9 cellular contexts compared by ENCODE assay signal in the genomic region with DNA sequence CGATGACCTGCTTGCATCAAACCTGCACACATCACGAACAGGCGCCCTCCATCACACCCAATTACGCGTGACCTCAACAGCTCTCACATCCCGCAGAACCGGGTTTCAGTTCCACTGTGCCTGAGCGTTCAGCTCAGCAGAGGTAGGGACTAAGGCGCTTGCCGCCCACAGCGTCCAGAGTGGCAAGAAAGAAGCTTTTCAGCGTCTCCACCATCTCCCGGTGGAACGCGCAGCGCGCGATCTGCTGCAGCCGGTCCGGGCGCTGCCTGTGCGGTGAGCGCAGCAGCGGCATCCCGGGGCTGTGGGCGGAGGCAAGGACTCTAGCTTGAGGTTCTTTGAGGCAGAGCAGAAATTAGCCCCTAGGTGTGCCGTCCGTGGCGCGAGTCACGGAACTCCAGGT. TPM values are rescaled to one million over a fixed set of nuclear protein-coding genes. Genes with fewer than 3 reads are reported as not detected.
DNase-seq lines count a peak whose midpoint lies in the region; ATAC-seq and TF ChIP-seq lines count a peak whose summit lies in the region.
"Had no signal": no experiment of that assay in that cellular context is flagged by ENCODE, and none has a peak within 500 bp of the region (broad histone marks: within the 10 kb centered on the region; RNA-seq: fewer than 3 reads in every experiment).

No MANE protein-coding gene starts in this region.

- peak in 2 of 3 donors; percentile 26 to 45 for DNase-seq in CD4-positive, CD25-positive, alpha-beta regulatory T cell
- DNase-seq in activated CD4-positive, alpha-beta T cell treated with anti-CD3 and anti-CD28 coated beads, Interleukin-2, amount 10 ng/mL, durations not matched to agents 24 days and 14 days = peak; percentile 79
- DNase-seq in fibroblast of peridontal ligament (ENCODE audit: extremely low read depth) (peak; percentile 4), gastrocnemius medialis (no peak), GM10266 (ENCODE audit: extremely low spot score) (no peak), adrenal gland (no peak)
- DNase-seq in effector CD8-positive, alpha-beta T cell (lab: John Stamatoyannopoulos, UW) = no peak

- H3K4me3 ChIP-seq in CD4-positive, CD25-positive, alpha-beta regulatory T cell (ENCODE audit: low read depth, low read length) = peak overlapping the region; percentile 66
- H3K4me3 ChIP-seq in gastrocnemius medialis (peak overlapping the region in 3 of 4 donors; percentile 25 to 57 (median 35)), adrenal gland (peak overlapping the region in 1 of 4 donors; percentile 36)

- WGBS in adrenal gland, 4 donors = 0 to 2% (median 1%) methylated on average over 2 to 31 of the region's 31 CpGs

- H3K9me3 ChIP-seq in CD4-positive, CD25-positive, alpha-beta regulatory T cell (ENCODE audit: control insufficient read depth in 2 of 2, low read length in 2 of 2) = no peaks in the 10 kb centered on the region
- H3K9me3 ChIP-seq in gastrocnemius medialis (no peaks in the 10 kb centered on the region), adrenal gland (replicated peaks in 1 of 3) (no peaks in the 10 kb centered on the region)

- peaks cover 84% of the 10 kb centered on the region for H3K27me3 Mint-ChIP-seq in CD4-positive, CD25-positive, alpha-beta regulatory T cell
- peaks cover 81% of the 10 kb centered on the region for H3K27me3 Mint-ChIP-seq in activated CD4-positive, alpha-beta T cell treated with anti-CD3 and anti-CD28 coated beads, Interleukin-2, amount 10 ng/mL, durations not matched to agents 24 days and 14 days

- no peak overlapping the region for H3K27ac ChIP-seq in CD4-positive, CD25-positive, alpha-beta regulatory T cell (ENCODE audit: insufficient read depth, low read length, poor library complexity, severe bottlenecking)
- no peak overlapping the region for H3K27ac ChIP-seq in gastrocnemius medialis
- no peak overlapping the region for H3K27ac ChIP-seq in adrenal gland

- H3K4me1 Mint-ChIP-seq in CD4-positive, CD25-positive, alpha-beta regulatory T cell = peaks cover 7 to 37% (median 21%) of the 10 kb centered on the region in 4 donors
- peaks cover 29% of the 10 kb centered on the region for H3K4me1 Mint-ChIP-seq in activated CD4-positive, alpha-beta T cell treated with anti-CD3 and anti-CD28 coated beads, Interleukin-2, amount 10 ng/mL, durations not matched to agents 24 days and 14 days

- intact Hi-C loops in activated CD4-positive, alpha-beta T cell treated with anti-CD3 and anti-CD28 coated beads, Interleukin-2, amount 10 ng/mL, durations not matched to agents 24 days and 14 days (cut with micrococcal nuclease) = loop anchor here (1.0 to 5.0 kb wide), 5 partner anchors 33 to 1634 kb away; no protein-coding TSS in a partner anchor
- intact Hi-C loops in gastrocnemius medialis (cut with DNase I; ENCODE audit: low total_unique reads) (loop anchor here (2.0 kb wide), 1 partner anchor 101 kb away; no protein-coding TSS in a partner anchor), adrenal gland (cut with DNase I) (no loop called here)

- TF ChIP-seq POLR2A in gastrocnemius medialis (IDR thresholded peaks at IDR 0.05) (no peak), adrenal gland (IDR thresholded peaks at IDR 0.05) (no peak)

- peaks cover 44% of the 10 kb centered on the region for H3K27me3 ChIP-seq in CD4-positive, CD25-positive, alpha-beta regulatory T cell (ENCODE audit: control insufficient read depth, insufficient read depth, low read length)
- H3K27me3 ChIP-seq in gastrocnemius medialis = peaks cover 77 to 80% (median 77%) of the 10 kb centered on the region in 3 donors
- H3K27me3 ChIP-seq in adrenal gland = peaks cover 61% of the 10 kb centered on the region

- H3K36me3 Mint-ChIP-seq in CD4-positive, CD25-positive, alpha-beta regulatory T cell = no peaks in the 10 kb centered on the region
- peaks cover 2% of the 10 kb centered on the region for H3K36me3 Mint-ChIP-seq in activated CD4-positive, alpha-beta T cell treated with anti-CD3 and anti-CD28 coated beads, Interleukin-2, amount 10 ng/mL, durations not matched to agents 24 days and 14 days (ENCODE audit: low read depth)

- peaks cover 0 to 3% (median 0%) of the 10 kb centered on the region in 7 donors for H3K9me3 Mint-ChIP-seq in CD4-positive, CD25-positive, alpha-beta regulatory T cell
- no peaks in the 10 kb centered on the region for H3K9me3 Mint-ChIP-seq in activated CD4-positive, alpha-beta T cell treated with anti-CD3 and anti-CD28 coated beads, Interleukin-2, amount 10 ng/mL, durations not matched to agents 24 days and 14 days

- no peaks in the 10 kb centered on the region for H3K36me3 ChIP-seq in CD4-positive, CD25-positive, alpha-beta regulatory T cell (ENCODE audit: control insufficient read depth, insufficient read depth, low read length)
- no peaks in the 10 kb centered on the region for H3K36me3 ChIP-seq in gastrocnemius medialis
- H3K36me3 ChIP-seq in adrenal gland (replicated peaks in 1 of 2) = no peaks in the 10 kb centered on the region

- in situ Hi-C loops in gastrocnemius medialis (cut with MboI; ENCODE audit: low sequenced_read_pairs in 4 of 4) = no loop called here

- peaks cover 28% of the 10 kb centered on the region for H3K4me1 ChIP-seq in CD4-positive, CD25-positive, alpha-beta regulatory T cell (ENCODE audit: control insufficient read depth, insufficient read depth, low read length, poor library complexity, severe bottlenecking)
- H3K4me1 ChIP-seq in gastrocnemius medialis = peaks cover 14 to 32% of the 10 kb centered on the region in 2 donors
- H3K4me1 ChIP-seq in adrenal gland (replicated peaks in 1 of 2) = peaks cover 5 to 12% of the 10 kb centered on the region in 2 donors

- H3K4me3 Mint-ChIP-seq in CD4-positive, CD25-positive, alpha-beta regulatory T cell = peak overlapping the region; percentile 51 to 87 (median 78)
- peak overlapping the region; percentile 72 for H3K4me3 Mint-ChIP-seq in activated CD4-positive, alpha-beta T cell treated with anti-CD3 and anti-CD28 coated beads, Interleukin-2, amount 10 ng/mL, durations not matched to agents 24 days and 14 days

- ATAC-seq in CD4-positive, CD25-positive, alpha-beta regulatory T cell (ENCODE audit: low read depth in 2 of 2) = peak in 1 of 2 donors; percentile 33
- peak; percentile 56 for ATAC-seq in GM21528 (IDR thresholded peaks at IDR 0.05; ENCODE audit: low FRiP score, unreplicated experiment)
- ATAC-seq in gastrocnemius medialis = no peak

- H3K27ac Mint-ChIP-seq in CD4-positive, CD25-positive, alpha-beta regulatory T cell = no peak overlapping the region
- no peak overlapping the region for H3K27ac Mint-ChIP-seq in activated CD4-positive, alpha-beta T cell treated with anti-CD3 and anti-CD28 coated beads, Interleukin-2, amount 10 ng/mL, durations not matched to agents 24 days and 14 days

- TF ChIP-seq CTCF in gastrocnemius medialis (IDR thresholded peaks at IDR 0.05 in 4 of 5, conservative IDR thresholded peaks at IDR 0.05 in 1 of 5) = no peak
- no peak for TF ChIP-seq CTCF in GM10266 (IDR thresholded peaks at IDR 0.05; ENCODE audit: control insufficient read depth, insufficient read depth, low read depth, missing control alignments)
- TF ChIP-seq CTCF in adrenal gland (IDR thresholded peaks at IDR 0.05) = no peak

RNA-seq across cellular contexts. Expression of gene CALCA, which starts 1.5 kb away (rescaled TPM):
- total RNA-seq in CD4-positive, CD25-positive, alpha-beta regulatory T cell = not detected
- not detected for polyA plus RNA-seq in CD4-positive, CD25-positive, alpha-beta regulatory T cell
- not detected in 2 replicates for total RNA-seq in activated CD4-positive, alpha-beta T cell treated with anti-CD3 and anti-CD28 coated beads, Interleukin-2, amount 10 ng/mL, durations not matched to agents 24 days and 14 days
- total RNA-seq in gastrocnemius medialis (not detected), adrenal gland (1 to 10 TPM in 1 of 8 donors, under 1 TPM in 1, not detected in 6; 0.95 to 2.2 TPM)
- under 1 TPM in 1 of 3 donors, not detected in 2; 0.34 TPM for polyA plus RNA-seq in adrenal gland
- total RNA-seq: activated CD8-positive, alpha-beta memory T cell treated with anti-CD3 and anti-CD28 coated beads for 36 hours had no signal

Comparison
In these comparisons a context has a peak if more than half of its experiments do, and no peak if none do; other contexts are left out.
1. DNase-seq: peak in CD4-positive, CD25-positive, alpha-beta regulatory T cell (2 of 3), activated CD4-positive, alpha-beta T cell treated with anti-CD3 and anti-CD28 coated beads, Interleukin-2, amount 10 ng/mL, durations not matched to agents 24 days and 14 days (single experiment) and fibroblast of peridontal ligament (single experiment); none in gastrocnemius medialis (0 of 2), GM10266 (single experiment), effector CD8-positive, alpha-beta T cell (single experiment) and adrenal gland (0 of 7).
2. intact Hi-C loops: an anchor here in activated CD4-positive, alpha-beta T cell treated with anti-CD3 and anti-CD28 coated beads, Interleukin-2, amount 10 ng/mL, durations not matched to agents 24 days and 14 days (1.0 to 5.0 kb wide) and gastrocnemius medialis (2.0 kb wide); none called in adrenal gland.